Comparison of ENCODE assay signal across 2 cellular contexts in the genomic region with DNA sequence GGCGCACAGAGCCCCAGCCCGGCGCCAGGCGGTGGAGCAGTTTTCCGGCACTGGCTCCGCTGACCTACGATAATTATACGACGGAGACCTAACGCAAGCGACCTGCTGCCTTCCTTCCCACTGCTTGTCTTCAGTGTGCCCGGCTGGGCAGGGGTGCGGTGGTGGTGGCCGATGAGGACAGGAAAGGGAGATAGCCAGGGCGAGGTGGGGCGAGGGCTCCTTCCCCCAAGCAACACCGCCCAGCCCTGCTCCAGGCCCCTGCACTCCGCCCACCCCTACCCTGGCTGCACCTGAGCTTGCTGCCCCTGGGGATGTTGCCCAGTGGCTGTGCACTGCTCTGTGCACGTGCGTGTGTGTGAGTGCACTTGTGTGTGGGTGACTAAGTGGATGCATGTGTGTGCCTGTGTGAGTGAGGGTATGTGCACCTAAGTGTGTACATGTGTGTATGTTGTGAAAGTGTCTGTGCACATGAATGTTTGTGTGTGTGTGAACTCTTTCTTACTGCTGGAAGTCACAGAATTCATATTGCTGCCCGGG.
A peak's percentile ranks its signal among the peaks of the same experiment; 100 is the strongest.
TF ChIP-seq lines count a peak whose summit lies in the region.

No MANE protein-coding gene starts in this region.

TF ChIP-seq in GM23338, 12 proteins besides CTCF, POLR2A, EP300 and RAD21:
- TF ChIP-seq ZNF331 (CRISPR knock-in tag; IDR thresholded peaks at IDR 0.05; ENCODE audit: low read depth), result no peak
- TF ChIP-seq JUNB (IDR thresholded peaks at IDR 0.05; ENCODE audit: unreplicated experiment), result no peak
- TF ChIP-seq, protein P1, sequence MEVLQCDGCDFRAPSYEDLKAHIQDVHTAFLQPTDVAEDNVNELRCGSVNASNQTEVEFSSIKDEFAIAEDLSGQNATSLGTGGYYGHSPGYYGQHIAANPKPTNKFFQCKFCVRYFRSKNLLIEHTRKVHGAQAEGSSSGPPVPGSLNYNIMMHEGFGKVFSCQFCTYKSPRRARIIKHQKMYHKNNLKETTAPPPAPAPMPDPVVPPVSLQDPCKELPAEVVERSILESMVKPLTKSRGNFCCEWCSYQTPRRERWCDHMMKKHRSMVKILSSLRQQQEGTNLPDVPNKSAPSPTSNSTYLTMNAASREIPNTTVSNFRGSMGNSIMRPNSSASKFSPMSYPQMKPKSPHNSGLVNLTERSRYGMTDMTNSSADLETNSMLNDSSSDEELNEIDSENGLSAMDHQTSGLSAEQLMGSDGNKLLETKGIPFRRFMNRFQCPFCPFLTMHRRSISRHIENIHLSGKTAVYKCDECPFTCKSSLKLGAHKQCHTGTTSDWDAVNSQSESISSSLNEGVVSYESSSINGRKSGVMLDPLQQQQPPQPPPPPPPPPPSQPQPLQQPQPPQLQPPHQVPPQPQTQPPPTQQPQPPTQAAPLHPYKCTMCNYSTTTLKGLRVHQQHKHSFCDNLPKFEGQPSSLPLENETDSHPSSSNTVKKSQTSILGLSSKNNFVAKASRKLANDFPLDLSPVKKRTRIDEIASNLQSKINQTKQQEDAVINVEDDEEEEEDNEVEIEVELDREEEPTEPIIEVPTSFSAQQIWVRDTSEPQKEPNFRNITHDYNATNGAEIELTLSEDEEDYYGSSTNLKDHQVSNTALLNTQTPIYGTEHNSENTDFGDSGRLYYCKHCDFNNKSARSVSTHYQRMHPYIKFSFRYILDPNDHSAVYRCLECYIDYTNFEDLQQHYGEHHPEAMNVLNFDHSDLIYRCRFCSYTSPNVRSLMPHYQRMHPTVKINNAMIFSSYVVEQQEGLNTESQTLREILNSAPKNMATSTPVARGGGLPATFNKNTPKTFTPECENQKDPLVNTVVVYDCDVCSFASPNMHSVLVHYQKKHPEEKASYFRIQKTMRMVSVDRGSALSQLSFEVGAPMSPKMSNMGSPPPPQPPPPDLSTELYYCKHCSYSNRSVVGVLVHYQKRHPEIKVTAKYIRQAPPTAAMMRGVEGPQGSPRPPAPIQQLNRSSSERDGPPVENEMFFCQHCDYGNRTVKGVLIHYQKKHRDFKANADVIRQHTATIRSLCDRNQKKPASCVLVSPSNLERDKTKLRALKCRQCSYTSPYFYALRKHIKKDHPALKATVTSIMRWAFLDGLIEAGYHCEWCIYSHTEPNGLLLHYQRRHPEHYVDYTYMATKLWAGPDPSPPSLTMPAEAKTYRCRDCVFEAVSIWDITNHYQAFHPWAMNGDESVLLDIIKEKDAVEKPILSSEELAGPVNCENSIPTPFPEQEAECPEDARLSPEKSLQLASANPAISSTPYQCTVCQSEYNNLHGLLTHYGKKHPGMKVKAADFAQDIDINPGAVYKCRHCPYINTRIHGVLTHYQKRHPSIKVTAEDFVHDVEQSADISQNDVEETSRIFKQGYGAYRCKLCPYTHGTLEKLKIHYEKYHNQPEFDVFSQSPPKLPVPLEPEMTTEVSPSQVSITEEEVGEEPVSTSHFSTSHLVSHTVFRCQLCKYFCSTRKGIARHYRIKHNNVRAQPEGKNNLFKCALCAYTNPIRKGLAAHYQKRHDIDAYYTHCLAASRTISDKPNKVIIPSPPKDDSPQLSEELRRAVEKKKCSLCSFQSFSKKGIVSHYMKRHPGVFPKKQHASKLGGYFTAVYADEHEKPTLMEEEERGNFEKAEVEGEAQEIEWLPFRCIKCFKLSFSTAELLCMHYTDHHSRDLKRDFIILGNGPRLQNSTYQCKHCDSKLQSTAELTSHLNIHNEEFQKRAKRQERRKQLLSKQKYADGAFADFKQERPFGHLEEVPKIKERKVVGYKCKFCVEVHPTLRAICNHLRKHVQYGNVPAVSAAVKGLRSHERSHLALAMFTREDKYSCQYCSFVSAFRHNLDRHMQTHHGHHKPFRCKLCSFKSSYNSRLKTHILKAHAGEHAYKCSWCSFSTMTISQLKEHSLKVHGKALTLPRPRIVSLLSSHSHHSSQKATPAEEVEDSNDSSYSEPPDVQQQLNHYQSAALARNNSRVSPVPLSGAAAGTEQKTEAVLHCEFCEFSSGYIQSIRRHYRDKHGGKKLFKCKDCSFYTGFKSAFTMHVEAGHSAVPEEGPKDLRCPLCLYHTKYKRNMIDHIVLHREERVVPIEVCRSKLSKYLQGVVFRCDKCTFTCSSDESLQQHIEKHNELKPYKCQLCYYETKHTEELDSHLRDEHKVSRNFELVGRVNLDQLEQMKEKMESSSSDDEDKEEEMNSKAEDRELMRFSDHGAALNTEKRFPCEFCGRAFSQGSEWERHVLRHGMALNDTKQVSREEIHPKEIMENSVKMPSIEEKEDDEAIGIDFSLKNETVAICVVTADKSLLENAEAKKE (CRISPR knock-in tag; IDR thresholded peaks at IDR 0.05), result no peak

TF ChIP-seq in HepG2, 621 proteins besides CTCF, POLR2A, EP300 and RAD21:
- TF ChIP-seq MYC (CRISPR knock-in tag; IDR thresholded peaks at IDR 0.05; ENCODE audit: borderline replicate concordance) (no peak), ZC3H13 (CRISPR knock-in tag; IDR thresholded peaks at IDR 0.05) (0 out of 2 replicates have a peak, but pooled peaks have one; percentile 23), CENPT (CRISPR knock-in tag; IDR thresholded peaks at IDR 0.05; ENCODE audit: low read depth) (no peak)
- TF ChIP-seq, protein P2, sequence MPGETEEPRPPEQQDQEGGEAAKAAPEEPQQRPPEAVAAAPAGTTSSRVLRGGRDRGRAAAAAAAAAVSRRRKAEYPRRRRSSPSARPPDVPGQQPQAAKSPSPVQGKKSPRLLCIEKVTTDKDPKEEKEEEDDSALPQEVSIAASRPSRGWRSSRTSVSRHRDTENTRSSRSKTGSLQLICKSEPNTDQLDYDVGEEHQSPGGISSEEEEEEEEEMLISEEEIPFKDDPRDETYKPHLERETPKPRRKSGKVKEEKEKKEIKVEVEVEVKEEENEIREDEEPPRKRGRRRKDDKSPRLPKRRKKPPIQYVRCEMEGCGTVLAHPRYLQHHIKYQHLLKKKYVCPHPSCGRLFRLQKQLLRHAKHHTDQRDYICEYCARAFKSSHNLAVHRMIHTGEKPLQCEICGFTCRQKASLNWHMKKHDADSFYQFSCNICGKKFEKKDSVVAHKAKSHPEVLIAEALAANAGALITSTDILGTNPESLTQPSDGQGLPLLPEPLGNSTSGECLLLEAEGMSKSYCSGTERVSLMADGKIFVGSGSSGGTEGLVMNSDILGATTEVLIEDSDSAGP (CRISPR knock-in tag; IDR thresholded peaks at IDR 0.05; ENCODE audit: borderline replicate concordance), result 0 out of 2 replicates have a peak, but pooled peaks have one; percentile 3
